Comparison of ENCODE assay signal across 27 cellular contexts in genomic region chr6:11727356-11727755, GRCh38. TPM values are rescaled to one million over a fixed set of nuclear protein-coding genes. Genes with fewer than 3 reads are reported as not detected.
DNase-seq lines count a peak whose midpoint lies in the region; ATAC-seq and TF ChIP-seq lines count a peak whose summit lies in the region.
"Had no signal": no experiment of that assay in that cellular context is flagged by ENCODE, and none has a peak within 500 bp of the region (broad histone marks: within the 10 kb centered on the region; RNA-seq: fewer than 3 reads in every experiment).

No MANE protein-coding gene starts in this region.

- peak overlapping the region; percentile 97 for H3K27ac Mint-ChIP-seq in activated T-cell treated with anti-CD3 and anti-CD28 coated beads, Interleukin-2, amount 50 U/mL, for 24 hours
- peak overlapping the region in 1 of 8 donors; percentile 0 for H3K27ac Mint-ChIP-seq in CD8-positive, alpha-beta memory T cell
- H3K27ac Mint-ChIP-seq in activated naive CD8-positive, alpha-beta T cell: peak overlapping the region; percentile 99
- peak overlapping the region; percentile 83 to 99 (median 95) for H3K27ac Mint-ChIP-seq in naive thymus-derived CD4-positive, alpha-beta T cell
- H3K27ac Mint-ChIP-seq in chondrocyte (ENCODE audit: unreplicated experiment) (no peak overlapping the region), natural killer cell (no peak overlapping the region)
- H3K27ac Mint-ChIP-seq: B cell, brain, nephron progenitor cell had no signal

- POLR2A ChIA-PET in CD8-positive, alpha-beta memory T cell (lab: Charles Lee): no interaction called here
- POLR2A ChIA-PET in naive thymus-derived CD4-positive, alpha-beta T cell (lab: Charles Lee): interaction anchor here (1.0 to 7.5 kb wide), 3 partner anchors 14 to 321 kb away, joined by 3 to 126 read pairs (median 18); no protein-coding TSS in a partner anchor

- H3K36me3 ChIP-seq in CD8-positive, alpha-beta memory T cell (ENCODE audit: insufficient read depth, low read length): no peaks in the 10 kb centered on the region
- peaks cover 0 to 6% (median 1%) of the 10 kb centered on the region in 3 experiments for H3K36me3 ChIP-seq in naive thymus-derived CD4-positive, alpha-beta T cell (ENCODE audit: control insufficient read depth in 2 of 3, insufficient read depth in 3 of 3, low read length in 3 of 3)
- H3K36me3 ChIP-seq: gastrocnemius medialis, left ventricle myocardium inferior, pancreas had no signal

- H3K9me3 Mint-ChIP-seq in activated T-cell treated with anti-CD3 and anti-CD28 coated beads, Interleukin-2, amount 50 U/mL, for 24 hours: peaks cover 4% of the 10 kb centered on the region
- H3K9me3 Mint-ChIP-seq in CD8-positive, alpha-beta memory T cell: peaks cover 0 to 3% (median 0%) of the 10 kb centered on the region in 5 donors
- H3K9me3 Mint-ChIP-seq in activated naive CD8-positive, alpha-beta T cell (ENCODE audit: low read depth): no peaks in the 10 kb centered on the region
- H3K9me3 Mint-ChIP-seq in naive thymus-derived CD4-positive, alpha-beta T cell: peaks cover 0 to 12% (median 3%) of the 10 kb centered on the region in 11 donors
- H3K9me3 Mint-ChIP-seq in chondrocyte (ENCODE audit: low read depth): no peaks in the 10 kb centered on the region
- H3K9me3 Mint-ChIP-seq in natural killer cell: no peaks in the 10 kb centered on the region
- H3K9me3 Mint-ChIP-seq: brain had no signal

- TF ChIP-seq CTCF in chondrocyte (IDR thresholded peaks at IDR 0.05): no peak
- TF ChIP-seq CTCF in natural killer cell (IDR thresholded peaks at IDR 0.05): no peak

- no peak overlapping the region for H3K27ac ChIP-seq in CD8-positive, alpha-beta memory T cell (ENCODE audit: low read depth, low read length)
- peak overlapping the region; percentile 87 for H3K27ac ChIP-seq in naive thymus-derived CD4-positive, alpha-beta T cell (ENCODE audit: low read depth, low read length)
- H3K27ac ChIP-seq: gastrocnemius medialis, left ventricle myocardium inferior, pancreas, testis had no signal

- H3K9me3 ChIP-seq in CD8-positive, alpha-beta memory T cell (ENCODE audit: low read length): no peaks in the 10 kb centered on the region
- H3K9me3 ChIP-seq in naive thymus-derived CD4-positive, alpha-beta T cell (ENCODE audit: control insufficient read depth in 2 of 3, low read length in 3 of 3): no peaks in the 10 kb centered on the region
- H3K9me3 ChIP-seq: gastrocnemius medialis, left ventricle myocardium inferior, pancreas, testis had no signal

- ATAC-seq in naive thymus-derived CD4-positive, alpha-beta T cell: no peak
- ATAC-seq in natural killer cell: no peak
- ATAC-seq: gastrocnemius medialis, pancreas had no signal

- H3K36me3 Mint-ChIP-seq in activated T-cell treated with anti-CD3 and anti-CD28 coated beads, Interleukin-2, amount 50 U/mL, for 24 hours (ENCODE audit: low read depth): peaks cover 46% of the 10 kb centered on the region
- no peaks in the 10 kb centered on the region for H3K36me3 Mint-ChIP-seq in CD8-positive, alpha-beta memory T cell
- peaks cover 25% of the 10 kb centered on the region for H3K36me3 Mint-ChIP-seq in activated naive CD8-positive, alpha-beta T cell
- H3K36me3 Mint-ChIP-seq in naive thymus-derived CD4-positive, alpha-beta T cell: peaks cover 10 to 34% (median 31%) of the 10 kb centered on the region in 5 donors
- H3K36me3 Mint-ChIP-seq in chondrocyte (ENCODE audit: low read depth): no peaks in the 10 kb centered on the region
- no peaks in the 10 kb centered on the region for H3K36me3 Mint-ChIP-seq in natural killer cell
- H3K36me3 Mint-ChIP-seq: brain had no signal

- peaks cover 91% of the 10 kb centered on the region for H3K4me1 Mint-ChIP-seq in activated T-cell treated with anti-CD3 and anti-CD28 coated beads, Interleukin-2, amount 50 U/mL, for 24 hours (ENCODE audit: low read depth)
- H3K4me1 Mint-ChIP-seq in CD8-positive, alpha-beta memory T cell: peaks cover 11 to 22% (median 18%) of the 10 kb centered on the region in 3 donors
- peaks cover 92% of the 10 kb centered on the region for H3K4me1 Mint-ChIP-seq in activated naive CD8-positive, alpha-beta T cell (ENCODE audit: low read depth)
- peaks cover 59 to 97% (median 85%) of the 10 kb centered on the region in 7 donors for H3K4me1 Mint-ChIP-seq in naive thymus-derived CD4-positive, alpha-beta T cell
- H3K4me1 Mint-ChIP-seq in chondrocyte (ENCODE audit: low read depth) (peaks cover 18% of the 10 kb centered on the region), natural killer cell (peaks cover 0 to 3% of the 10 kb centered on the region in 2 donors)

- DNase-seq in activated T-cell treated with anti-CD3 and anti-CD28 coated beads, Interleukin-2, amount 50 U/mL, for 24 hours: no peak
- DNase-seq in activated T-cell treated with anti-CD3 and anti-CD28 coated beads, Interleukin-2, amount 50 U/mL, for 1 hour: no peak
- DNase-seq in CD8-positive, alpha-beta memory T cell: no peak
- DNase-seq in naive thymus-derived CD4-positive, alpha-beta T cell: no peak
- DNase-seq in chondrocyte (ENCODE audit: low spot score) (no peak), OCI-M2 (lab: John Stamatoyannopoulos, UW; ENCODE audit: unreplicated experiment) (no peak), natural killer cell (no peak)
- DNase-seq: activated CD4-positive, CD25-positive, alpha-beta regulatory T cell treated with anti-CD3 and anti-CD28 coated beads, Interleukin-2, amount 50 U/mL, for 72 hours; effector CD4-positive, alpha-beta T cell; erythroblast; gastrocnemius medialis; GOT3; hypothalamus; Karpas-422; left ventricle myocardium inferior; NCI-H1694; NCI-H2171; nephron progenitor cell; pancreas; SHP77 treated with DMSO at 0.1 percent for 48 hours; stimulated activated CD4-positive, alpha-beta T cell treated with anti-CD3 and anti-CD28 coated beads, Interleukin-2, amount 100 ng/mL, for 24 hours; testis had no signal

- no peaks in the 10 kb centered on the region for H3K27me3 ChIP-seq in CD8-positive, alpha-beta memory T cell (ENCODE audit: insufficient read depth, low read length, poor library complexity, severe bottlenecking)
- H3K27me3 ChIP-seq in naive thymus-derived CD4-positive, alpha-beta T cell (ENCODE audit: control insufficient read depth in 2 of 2, insufficient read depth in 2 of 2, low read length in 2 of 2): no peaks in the 10 kb centered on the region
- H3K27me3 ChIP-seq: gastrocnemius medialis, pancreas, testis had no signal

- peak overlapping the region; percentile 23 for H3K4me3 ChIP-seq in CD8-positive, alpha-beta memory T cell (ENCODE audit: low read length)
- peak overlapping the region; percentile 41 for H3K4me3 ChIP-seq in naive thymus-derived CD4-positive, alpha-beta T cell (ENCODE audit: low read length)
- H3K4me3 ChIP-seq: gastrocnemius medialis, left ventricle myocardium inferior, pancreas, smooth muscle cell, testis had no signal

- intact Hi-C loops in naive thymus-derived CD4-positive, alpha-beta T cell (cut with micrococcal nuclease): loop anchor here (5.0 kb wide), 2 partner anchors 60 to 190 kb away; partner anchors contain the start of gene TMEM170B (in 1 of the 2)
- intact Hi-C loops in natural killer cell (cut with micrococcal nuclease): no loop called here

- H3K27me3 Mint-ChIP-seq in activated T-cell treated with anti-CD3 and anti-CD28 coated beads, Interleukin-2, amount 50 U/mL, for 24 hours: no peaks in the 10 kb centered on the region
- peaks cover 11 to 23% of the 10 kb centered on the region in 2 donors for H3K27me3 Mint-ChIP-seq in CD8-positive, alpha-beta memory T cell
- no peaks in the 10 kb centered on the region for H3K27me3 Mint-ChIP-seq in activated naive CD8-positive, alpha-beta T cell
- peaks cover 0 to 8% (median 0%) of the 10 kb centered on the region in 5 donors for H3K27me3 Mint-ChIP-seq in naive thymus-derived CD4-positive, alpha-beta T cell
- H3K27me3 Mint-ChIP-seq in chondrocyte (ENCODE audit: low read depth) (no peaks in the 10 kb centered on the region), natural killer cell (ENCODE audit: low read depth in 2 of 2) (peaks cover 17 to 43% of the 10 kb centered on the region in 2 donors)

- peak overlapping the region; percentile 81 for H3K4me3 Mint-ChIP-seq in activated T-cell treated with anti-CD3 and anti-CD28 coated beads, Interleukin-2, amount 50 U/mL, for 24 hours
- no peak overlapping the region for H3K4me3 Mint-ChIP-seq in CD8-positive, alpha-beta memory T cell
- H3K4me3 Mint-ChIP-seq in activated naive CD8-positive, alpha-beta T cell: peak overlapping the region; percentile 93
- peak overlapping the region; percentile 75 to 96 (median 87) for H3K4me3 Mint-ChIP-seq in naive thymus-derived CD4-positive, alpha-beta T cell
- H3K4me3 Mint-ChIP-seq in chondrocyte (ENCODE audit: unreplicated experiment) (no peak overlapping the region), natural killer cell (no peak overlapping the region)
- H3K4me3 Mint-ChIP-seq: B cell, brain, nephron progenitor cell had no signal

- CTCF ChIA-PET in CD8-positive, alpha-beta memory T cell (lab: Charles Lee): no interaction called here
- CTCF ChIA-PET in naive thymus-derived CD4-positive, alpha-beta T cell (lab: Charles Lee): interaction anchor here (0.6 to 5.3 kb wide), 3 partner anchors 13 to 20 kb away, joined by 3 to 21 read pairs (median 3); no protein-coding TSS in a partner anchor

- peaks cover 74% of the 10 kb centered on the region for H3K4me1 ChIP-seq in CD8-positive, alpha-beta memory T cell (ENCODE audit: insufficient read depth, low read length)
- peaks cover 0 to 94% of the 10 kb centered on the region in 2 donors for H3K4me1 ChIP-seq in naive thymus-derived CD4-positive, alpha-beta T cell (ENCODE audit: control insufficient read depth in 2 of 2, insufficient read depth in 2 of 2, low read length in 2 of 2)
- H3K4me1 ChIP-seq: left ventricle myocardium inferior, testis had no signal

RNA-seq across cellular contexts. Expression of gene ADTRP, which starts 51.2 kb away (rescaled TPM):
- 1 to 10 TPM; 3.2 to 3.9 TPM for total RNA-seq in CD8-positive, alpha-beta memory T cell
- polyA plus RNA-seq in CD8-positive, alpha-beta memory T cell: not detected
- 10 to 100 TPM in 4 of 5 experiments, 1 to 10 TPM in 1; 3.1 to 82.7 (median 27.2) TPM for total RNA-seq in naive thymus-derived CD4-positive, alpha-beta T cell
- 100 to 1,000 TPM in 1 of 2 donors, 10 to 100 TPM in 1; 64.6 to 109 TPM for polyA plus RNA-seq in naive thymus-derived CD4-positive, alpha-beta T cell
- 0.35 to 1.3 TPM (median 0.77 TPM) in 3 replicates for total RNA-seq in chondrocyte
- 1 to 10 TPM in 2 of 3 donors, not detected in 1; 1.1 to 1.5 TPM for total RNA-seq in natural killer cell
- total RNA-seq: A673 had no signal

Comparison
In these comparisons a context has a peak if more than half of its experiments do, and no peak if none do; other contexts are left out.
1. H3K27ac Mint-ChIP-seq: peak in activated T-cell treated with anti-CD3 and anti-CD28 coated beads, Interleukin-2, amount 50 U/mL, for 24 hours (single experiment), activated naive CD8-positive, alpha-beta T cell (single experiment) and naive thymus-derived CD4-positive, alpha-beta T cell (9 of 9); none in chondrocyte (single experiment) and natural killer cell (0 of 2).
2. H3K4me3 Mint-ChIP-seq: peak in activated T-cell treated with anti-CD3 and anti-CD28 coated beads, Interleukin-2, amount 50 U/mL, for 24 hours (single experiment), activated naive CD8-positive, alpha-beta T cell (single experiment) and naive thymus-derived CD4-positive, alpha-beta T cell (10 of 10); none in CD8-positive, alpha-beta memory T cell (0 of 7), chondrocyte (single experiment) and natural killer cell (single experiment).